Comparison of ENCODE assay signal across 36 cellular contexts in genomic region chr9:76927540-76928240, GRCh38. TPM values are rescaled to one million over a fixed set of nuclear protein-coding genes. Genes with fewer than 3 reads are reported as not detected.
DNase-seq lines count a peak whose midpoint lies in the region; ATAC-seq and TF ChIP-seq lines count a peak whose summit lies in the region.
"Had no signal": no experiment of that assay in that cellular context is flagged by ENCODE, and none has a peak within 500 bp of the region (broad histone marks: within the 10 kb centered on the region; RNA-seq: fewer than 3 reads in every experiment).

No MANE protein-coding gene starts in this region.

- H3K27ac ChIP-seq in ACC112 (ENCODE audit: low read depth, low read length) (peak overlapping the region; percentile 98), IMR-90 (ENCODE audit: insufficient read depth, low read length) (no peak overlapping the region), ascending aorta (peak overlapping the region; percentile 72 to 80), mammary epithelial cell (ENCODE audit: insufficient read depth, low read depth, low read length) (no peak overlapping the region), suprapubic skin (no peak overlapping the region)
- H3K27ac ChIP-seq: gastrocnemius medialis, KMS-11, left lung, PC-9, right atrium auricular region, thyroid gland, vagina, VCaP had no signal

- H3K4me3 ChIP-seq in ACC112 (ENCODE audit: low read depth, low read length) (peak overlapping the region; percentile 15; the same call in 1 of the 2 replicates), IMR-90 (ENCODE audit: insufficient read depth, low read depth, low read length) (no peak overlapping the region), ascending aorta (no peak overlapping the region), fibroblast of villous mesenchyme (ENCODE audit: low read depth, low read length) (no peak overlapping the region), mammary epithelial cell (replicated peaks in 1 of 3; ENCODE audit: insufficient read depth in 1 of 3, low read depth in 2 of 3, low read length in 3 of 3) (no peak overlapping the region), suprapubic skin (no peak overlapping the region)
- H3K4me3 ChIP-seq: gastrocnemius medialis, left lung, PC-9, right atrium auricular region, thyroid gland, vagina had no signal

- peak overlapping the region; percentile 53 for H2AFZ ChIP-seq in ACC112 (ENCODE audit: low read length, unreplicated experiment)
- no peak overlapping the region for H2AFZ ChIP-seq in IMR-90 (replicated peaks; ENCODE audit: low read length, poor library complexity)
- no peak overlapping the region for H2AFZ ChIP-seq in mammary epithelial cell (ENCODE audit: low read depth, low read length)
- H2AFZ ChIP-seq: PC-9 had no signal

- H3K18ac ChIP-seq in IMR-90 (ENCODE audit: low read depth, low read length) = no peak overlapping the region

- no peak overlapping the region for H2AK5ac ChIP-seq in IMR-90 (ENCODE audit: low read depth, low read length)

- H2BK5ac ChIP-seq in IMR-90 (ENCODE audit: low read depth, low read length, poor library complexity, severe bottlenecking) = no peak overlapping the region

- no peak overlapping the region for H3K23ac ChIP-seq in IMR-90 (ENCODE audit: low read depth, low read length)

- TF ChIP-seq RAD21 in IMR-90 (IDR thresholded peaks at IDR 0.05; ENCODE audit: low read length) = no peak

- ATAC-seq in IMR-90 (ENCODE audit: low read depth) (no peak), GM21360 (IDR thresholded peaks at IDR 0.05; ENCODE audit: unreplicated experiment) (no peak)
- ATAC-seq: activated CD4-positive, alpha-beta T cell treated with anti-CD3 and anti-CD28 coated beads for 36 hours; activated CD8-positive, alpha-beta T cell treated with anti-CD3 and anti-CD28 coated beads, Interleukin-2, amount 10 ng/mL, durations not matched to agents 7 days and 5 days; effector memory CD8-positive, alpha-beta T cell; gastrocnemius medialis; left lung had no signal

- H3K9me1 ChIP-seq in IMR-90 (ENCODE audit: insufficient read depth, low read length) = no peaks in the 10 kb centered on the region

- BruUV-seq in IMR-90 (replicated peaks; lab: Mats Ljungman, UMichigan) (no TSS peak), mammary epithelial cell (replicated peaks; lab: Mats Ljungman, UMichigan) (no TSS peak)

- H3K4ac ChIP-seq in IMR-90 (ENCODE audit: low read depth, low read length) = no peak overlapping the region

- in situ Hi-C loops in IMR-90 (cut with MboI; ENCODE audit: low sequenced_read_pairs) (no loop called here), mammary epithelial cell (cut with MboI; ENCODE audit: low sequenced_read_pairs in 2 of 2) (no loop called here)

- no peak overlapping the region for H4K91ac ChIP-seq in IMR-90 (ENCODE audit: insufficient read depth, low read depth, low read length)

- H4K5ac ChIP-seq in IMR-90 (ENCODE audit: low read depth, low read length) = no peak overlapping the region

- no peaks in the 10 kb centered on the region for H3K9me3 ChIP-seq in IMR-90 (ENCODE audit: control insufficient read depth, insufficient read depth, low read length)
- peaks cover 0 to 21% of the 10 kb centered on the region in 2 donors for H3K9me3 ChIP-seq in ascending aorta
- H3K9me3 ChIP-seq in mammary epithelial cell (replicated peaks; ENCODE audit: insufficient read depth, low read length) = no peaks in the 10 kb centered on the region
- no peaks in the 10 kb centered on the region for H3K9me3 ChIP-seq in suprapubic skin
- H3K9me3 ChIP-seq: gastrocnemius medialis, left lung, thyroid gland, vagina had no signal

- no peaks in the 10 kb centered on the region for H3K79me2 ChIP-seq in ACC112 (ENCODE audit: control insufficient read depth, insufficient read depth, low read length, unreplicated experiment)
- no peaks in the 10 kb centered on the region for H3K79me2 ChIP-seq in mammary epithelial cell (ENCODE audit: insufficient read depth, low read length)

- H2BK15ac ChIP-seq in IMR-90 (ENCODE audit: low read depth, low read length) = no peak overlapping the region

- no peak for TF ChIP-seq EP300 in suprapubic skin (IDR thresholded peaks at IDR 0.05)

- no peaks in the 10 kb centered on the region for H3K79me1 ChIP-seq in IMR-90 (ENCODE audit: low read depth in 1 of 2, low read length in 2 of 2)

- DNase-seq in IMR-90 (peak; percentile 31), ascending aorta (ENCODE audit: low spot score in 2 of 2) (no peak), fibroblast of villous mesenchyme (ENCODE audit: low read depth) (peak; percentile 21), mammary epithelial cell (no peak), suprapubic skin (ENCODE audit: low spot score in 2 of 2) (no peak)
- no peak for DNase-seq in activated CD8-positive, alpha-beta memory T cell treated with anti-CD3 and anti-CD28 coated beads for 24 hours
- DNase-seq: activated CD4-positive, alpha-beta T cell treated with anti-CD3 and anti-CD28 coated beads for 36 hours; activated CD8-positive, alpha-beta T cell treated with anti-CD3 and anti-CD28 coated beads, Interleukin-2, amount 10 ng/mL, durations not matched to agents 7 days and 5 days; activated T-cell treated with anti-CD3 and anti-CD28 coated beads for 4 hours; AML-193; anterior cingulate cortex; caudate nucleus; CD4-positive, CD25-positive, alpha-beta regulatory T cell; cortex of kidney; DMS79 treated with DMSO at 0.1 percent for 48 hours; effector memory CD8-positive, alpha-beta T cell; gastrocnemius medialis; hypothalamus; immature natural killer cell; left lung; mesendoderm; NCI-H1417 treated with DMSO at 0.1 percent for 48 hours; NCI-H2081; NCI-H2227 treated with DMSO at 0.1 percent for 48 hours; NCI-H526 treated with DMSO at 0.1 percent for 48 hours; NK-92 treated with Interleukin-12 subunit alpha and Interleukin-12 subunit beta, amount 100 ng/mL, for 24 hours; PC-9; Right ventricle myocardium superior; stimulated activated CD4-positive, alpha-beta T cell treated with anti-CD3 and anti-CD28 coated beads, Interleukin-1b, Interleukin-23, amount 100 ng/mL, for 48 hours; thyroid gland had no signal

- intact Hi-C loops in IMR-90 (cut with micrococcal nuclease) = no loop called here
- intact Hi-C loops in ascending aorta (cut with DNase I) = loop anchor here (5.0 kb wide), 3 partner anchors 60 to 210 kb away; no protein-coding TSS in a partner anchor
- intact Hi-C loops in mammary epithelial cell (cut with micrococcal nuclease) = no loop called here

- dilution Hi-C loops in IMR-90 (cut with HindIII; ENCODE audit: low sequenced_read_pairs, unreplicated experiment) (no loop called here), mammary epithelial cell (cut with HindIII; ENCODE audit: low sequenced_read_pairs) (no loop called here)

- POLR2A ChIA-PET in IMR-90 (lab: Charles Lee; ENCODE audit: unreplicated experiment) = no interaction called here

- no peak for TF ChIP-seq POLR2A in IMR-90 (IDR thresholded peaks at IDR 0.05; ENCODE audit: low read depth, low read length)
- no peak for TF ChIP-seq POLR2A in suprapubic skin (IDR thresholded peaks at IDR 0.05)

- no peak overlapping the region for H3K14ac ChIP-seq in IMR-90 (replicated peaks; ENCODE audit: low read depth, low read length)

- H3K36me3 ChIP-seq in ACC112 (ENCODE audit: insufficient read depth, low read length) = 0 out of 2 replicates have a peak, but pooled peaks cover 4% of the 10 kb centered on the region
- no peaks in the 10 kb centered on the region for H3K36me3 ChIP-seq in IMR-90 (ENCODE audit: control insufficient read depth, insufficient read depth, low read length)
- no peaks in the 10 kb centered on the region for H3K36me3 ChIP-seq in ascending aorta
- H3K36me3 ChIP-seq in mammary epithelial cell (ENCODE audit: insufficient read depth, low read length) = no peaks in the 10 kb centered on the region
- H3K36me3 ChIP-seq in suprapubic skin = no peaks in the 10 kb centered on the region
- H3K36me3 ChIP-seq: gastrocnemius medialis, left lung, right atrium auricular region, thyroid gland, vagina had no signal

- H2BK120ac ChIP-seq in IMR-90 (ENCODE audit: low read depth, low read length) = no peak overlapping the region

- H3K56ac ChIP-seq in IMR-90 (ENCODE audit: extremely low read depth, insufficient read depth, low read length) = no peak overlapping the region

- H4K8ac ChIP-seq in IMR-90 (ENCODE audit: low read depth in 2 of 2, low read length in 2 of 2) = no peak overlapping the region

- 71 to 100% methylated on average over 1 to 2 of the region's 5 CpGs for WGBS in IMR-90 (ENCODE audit: extremely low coverage in 2 of 2, insufficient read length in 1 of 2), 2 experiments
- 89% methylated on average over 5 of the region's 5 CpGs for WGBS in mammary epithelial cell (ENCODE audit: low coverage, missing lambda C conversion rate)
- 82% methylated on average over 5 of the region's 5 CpGs for WGBS in suprapubic skin

- H3K4me1 ChIP-seq in ACC112 (ENCODE audit: control insufficient read depth, insufficient read depth, low read length, unreplicated experiment) (peaks cover 38% of the 10 kb centered on the region), IMR-90 (ENCODE audit: control insufficient read depth, insufficient read depth, low read length) (peaks cover 4% of the 10 kb centered on the region), ascending aorta (peaks cover 5 to 6% of the 10 kb centered on the region in 2 donors), mammary epithelial cell (ENCODE audit: insufficient read depth, low read length) (no peaks in the 10 kb centered on the region), suprapubic skin (no peaks in the 10 kb centered on the region)
- H3K4me1 ChIP-seq: gastrocnemius medialis, left lung, right atrium auricular region, thyroid gland, vagina had no signal

- CTCF ChIA-PET in IMR-90 (lab: Yijun Ruan, JAX) = interaction anchor here (0.6 to 0.7 kb wide), 2 partner anchors 80 to 1683 kb away, joined by 4 to 6 read pairs; no protein-coding TSS in a partner anchor
- CTCF ChIA-PET in mammary epithelial cell (lab: Charles Lee; ENCODE audit: low non-redundant PET) = no interaction called here

- no peaks in the 10 kb centered on the region for H3K27me3 ChIP-seq in ACC112 (ENCODE audit: insufficient read depth, low read length)
- H3K27me3 ChIP-seq in IMR-90 (ENCODE audit: control insufficient read depth, insufficient read depth, low read length) = peaks cover 6% of the 10 kb centered on the region; the same call in 1 of the 2 replicates
- H3K27me3 ChIP-seq in ascending aorta = no peaks in the 10 kb centered on the region
- H3K27me3 ChIP-seq in mammary epithelial cell (ENCODE audit: insufficient read depth, low read length) = no peaks in the 10 kb centered on the region
- no peaks in the 10 kb centered on the region for H3K27me3 ChIP-seq in suprapubic skin
- H3K27me3 ChIP-seq: gastrocnemius medialis, left lung, right atrium auricular region, thyroid gland, vagina had no signal

- H4K20me1 ChIP-seq in IMR-90 (ENCODE audit: insufficient read depth, low read length) (no peaks in the 10 kb centered on the region), mammary epithelial cell (ENCODE audit: insufficient read depth, low read length) (no peaks in the 10 kb centered on the region)

- no peak overlapping the region for H3K4me2 ChIP-seq in IMR-90 (ENCODE audit: low read depth, low read length)
- H3K4me2 ChIP-seq in mammary epithelial cell (ENCODE audit: insufficient read depth, low read depth, low read length) = no peak overlapping the region
- H3K4me2 ChIP-seq: KMS-11, PC-9 had no signal

- H2BK20ac ChIP-seq in IMR-90 (ENCODE audit: low read depth, low read length) = no peak overlapping the region

- no peak overlapping the region for H2AK9ac ChIP-seq in IMR-90 (replicated peaks; ENCODE audit: low read depth, low read length, poor library complexity)

- no peak for TF ChIP-seq CTCF in IMR-90 (conservative IDR thresholded peaks at IDR 0.05; ENCODE audit: low read depth, low read length)
- TF ChIP-seq CTCF in ascending aorta (IDR thresholded peaks at IDR 0.05) = no peak
- no peak for TF ChIP-seq CTCF in fibroblast of villous mesenchyme (IDR thresholded peaks at IDR 0.05; ENCODE audit: insufficient read depth, low read depth, low read length)
- TF ChIP-seq CTCF in mammary epithelial cell (conservative IDR thresholded peaks at IDR 0.05 in 1 of 2, IDR thresholded peaks at IDR 0.05 in 1 of 2; ENCODE audit: extremely low read depth in 1 of 2, insufficient read depth in 1 of 2, low read depth in 1 of 2, low read length in 2 of 2) = no peak
- no peak for TF ChIP-seq CTCF in suprapubic skin (IDR thresholded peaks at IDR 0.05)

- H3K9ac ChIP-seq in IMR-90 (ENCODE audit: low read depth, low read length) (no peak overlapping the region), mammary epithelial cell (ENCODE audit: insufficient read depth, low read length) (no peak overlapping the region)
- H3K9ac ChIP-seq: KMS-11 had no signal

RNA-seq across cellular contexts. Expression of gene PRUNE2, which starts 21.8 kb away (rescaled TPM):
- total RNA-seq in IMR-90 (2012; rRNA removed) (1.4 and 1.6 TPM in 2 replicates), ascending aorta (200 TPM), fibroblast of villous mesenchyme (5.5 and 14.2 TPM in 2 replicates), mammary epithelial cell (1 to 10 TPM; 1.6 to 9.2 TPM), suprapubic skin (10 to 100 TPM in 1 of 4 donors, 1 to 10 TPM in 3; 3.6 to 16.2 (median 6.4) TPM)
- polyA plus RNA-seq in IMR-90 (2012; rRNA removed) (0.40 and 0.70 TPM in 2 replicates), mammary epithelial cell (1.3 TPM)
- 0.11 and 0.36 TPM in 2 replicates for polyA plus RNA-seq in IMR-90 (2012; cell fraction: cytosol; rRNA removed)
- polyA plus RNA-seq in IMR-90 (2012; cell fraction: nucleus; rRNA removed; ENCODE audit: low replicate concordance) = 0.14 and 0.77 TPM in 2 replicates
- polyA minus RNA-seq in mammary epithelial cell = not detected
- total RNA-seq: CD4-positive, CD25-positive, alpha-beta regulatory T cell had no signal

Comparison
In these comparisons a context has a peak if more than half of its experiments do, and no peak if none do; other contexts are left out.
1. H3K27ac ChIP-seq: peak in ACC112 (single experiment) and ascending aorta (2 of 2); none in IMR-90 (single experiment), mammary epithelial cell (single experiment) and suprapubic skin (single experiment).
2. DNase-seq: peak in IMR-90 (single experiment) and fibroblast of villous mesenchyme (single experiment); none in ascending aorta (0 of 2), mammary epithelial cell (single experiment), suprapubic skin (0 of 2) and activated CD8-positive, alpha-beta memory T cell treated with anti-CD3 and anti-CD28 coated beads for 24 hours (single experiment).
3. RNA of gene PRUNE2, which starts 21.8 kb away (total RNA-seq): 200 TPM in ascending aorta (single experiment); 5.5 to 14.2 TPM in fibroblast of villous mesenchyme, 1.6 to 9.2 TPM in mammary epithelial cell, 3.6 to 16.2 TPM in suprapubic skin and 1.4 to 1.6 TPM in IMR-90; every median in the first group is over 10 times any median in the second.